28 cellular contexts compared by ENCODE assay signal in genomic region chr14:90596733-90597132, GRCh38.
"Had no signal": no experiment of that assay in that cellular context is flagged by ENCODE, and none has a peak within 500 bp of the region (broad histone marks: within the 10 kb centered on the region; RNA-seq: fewer than 3 reads in every experiment).

No MANE protein-coding gene starts in this region.

- DNase-seq: activated B cell treated with CpG ODN at 0.5 μM for 24 hours; activated CD4-positive, alpha-beta memory T cell treated with anti-CD3 and anti-CD28 coated beads for 36 hours; activated CD4-positive, alpha-beta T cell treated with anti-CD3 and anti-CD28 coated beads for 4 hours; activated CD4-positive, alpha-beta T cell treated with anti-CD3 and anti-CD28 coated beads, Interleukin-2, amount 10 ng/mL, durations not matched to agents 24 days and 14 days; activated CD4-positive, alpha-beta T cell treated with anti-CD3 and anti-CD28 coated beads, Interleukin-2, amount 50 U/mL, for 1 hour; activated CD4-positive, alpha-beta T cell treated with anti-CD3 and anti-CD28 coated beads, Interleukin-2, amount 50 U/mL, for 4 hours; activated CD4-positive, CD25-positive, alpha-beta regulatory T cell treated with anti-CD3 and anti-CD28 coated beads, Interleukin-2, amount 50 U/mL, for 72 hours; activated CD8-positive, alpha-beta memory T cell treated with anti-CD3 and anti-CD28 coated beads, Interleukin-2, amount 50 U/mL, for 4 hours; activated CD8-positive, alpha-beta T cell treated with anti-CD3 and anti-CD28 coated beads for 36 hours; activated effector memory CD4-positive, alpha-beta T cell treated with anti-CD3 and anti-CD28 coated beads, Interleukin-2, amount 50 U/mL, for 16 hours; activated gamma-delta T cell treated with Interleukin-2 at 50 U/mL for 16 hours; activated naive CD4-positive, alpha-beta T cell; activated naive CD4-positive, alpha-beta T cell treated with anti-CD3 and anti-CD28 coated beads for 36 hours; activated naive CD4-positive, alpha-beta T cell treated with anti-CD3 and anti-CD28 coated beads, Interleukin-2, amount 50 U/mL, for 16 hours; activated naive CD8-positive, alpha-beta T cell treated with anti-CD3 and anti-CD28 coated beads for 36 hours; activated T-cell treated with anti-CD3 and anti-CD28 coated beads for 4 hours; activated T-cell treated with anti-CD3 and anti-CD28 coated beads, Interleukin-2, amount 50 U/mL, for 1 hour; activated T-cell treated with anti-CD3 and anti-CD28 coated beads, Interleukin-2, amount 50 U/mL, for 4 hours; activated T-cell treated with anti-CD3 and anti-CD28 coated beads, Interleukin-2, amount 50 U/mL, for 72 hours; adrenal gland; amniotic stem cell; aorta; body of pancreas; brain microvascular endothelial cell; central memory CD4-positive, alpha-beta T cell; T-helper 1 cell; T-helper 2 cell; T-helper 9 cell had no signal
